ENCODE assay signal across 24 cellular contexts in genomic region chr6:94127716-94128115, GRCh38.
A peak's percentile ranks its signal among the peaks of the same experiment; 100 is the strongest.
DNase-seq lines count a peak whose midpoint lies in the region; ATAC-seq and TF ChIP-seq lines count a peak whose summit lies in the region.
"Had no signal": no experiment of that assay in that cellular context is flagged by ENCODE, and none has a peak within 500 bp of the region (broad histone marks: within the 10 kb centered on the region; RNA-seq: fewer than 3 reads in every experiment).

No MANE protein-coding gene starts in this region.

- H3K9me3 ChIP-seq in neural progenitor cell (ENCODE audit: low read depth) = no peaks in the 10 kb centered on the region

- peak overlapping the region; percentile 73 for H2AFZ ChIP-seq in neural progenitor cell (replicated peaks)

- no peaks in the 10 kb centered on the region for H3K79me2 ChIP-seq in neural progenitor cell (ENCODE audit: low read depth)

- DNase-seq in OCI-M1 (lab: John Stamatoyannopoulos, UW) (peak; percentile 53), neural progenitor cell (ENCODE audit: low spot score) (no peak), globus pallidus (ENCODE audit: low spot score) (no peak), germinal center (ENCODE audit: low spot score) (no peak)
- DNase-seq: C1 segment of cervical spinal cord; CD4-positive, alpha-beta memory T cell; COR-L47; GDM1; Karpas-422; NCI-H1105 treated with DMSO at 0.1 percent for 48 hours; NCI-H146; NCI-H1930; NCI-H2107; NCI-H446; NCI-H524 treated with DMSO at 0.1 percent for 48 hours; SHP77; T-helper 1 cell had no signal

- H3K36me3 ChIP-seq in neural progenitor cell = no peaks in the 10 kb centered on the region

- H3K4me2 ChIP-seq in neural progenitor cell = no peak overlapping the region

- H3K27me3 Mint-ChIP-seq in neural progenitor cell (ENCODE audit: insufficient read depth, low read depth) = peaks cover 2% of the 10 kb centered on the region
- H3K27me3 Mint-ChIP-seq: CD4-positive, alpha-beta memory T cell had no signal

- ATAC-seq in GM18502 (IDR thresholded peaks at IDR 0.05; ENCODE audit: poor library complexity, unreplicated experiment) (peak; percentile 55), HG02610 (IDR thresholded peaks at IDR 0.05; ENCODE audit: unreplicated experiment) (peak; percentile 88), GM21619 (IDR thresholded peaks at IDR 0.05; ENCODE audit: unreplicated experiment) (no peak)
- ATAC-seq: HCT116, HepG2, Panc1 had no signal

- TF ChIP-seq CTCF in neural progenitor cell (IDR thresholded peaks at IDR 0.05) = no peak

- peaks cover 13% of the 10 kb centered on the region for H3F3A ChIP-seq in neural progenitor cell (ENCODE audit: low read depth)

- H3K9ac ChIP-seq in neural progenitor cell = no peak overlapping the region

- peaks cover 36% of the 10 kb centered on the region for H3K4me1 ChIP-seq in neural progenitor cell

- no peaks in the 10 kb centered on the region for H3K27me3 ChIP-seq in neural progenitor cell

- no peaks in the 10 kb centered on the region for H3K36me3 Mint-ChIP-seq in neural progenitor cell
- H3K36me3 Mint-ChIP-seq: CD4-positive, alpha-beta memory T cell had no signal

- no peak overlapping the region for H3K4me3 Mint-ChIP-seq in neural progenitor cell
- H3K4me3 Mint-ChIP-seq: CD4-positive, alpha-beta memory T cell had no signal

- no peaks in the 10 kb centered on the region for H4K20me1 ChIP-seq in neural progenitor cell (ENCODE audit: low read depth)

- H3K4me3 ChIP-seq in neural progenitor cell = no peak overlapping the region

- H3K9me3 Mint-ChIP-seq in neural progenitor cell = no peaks in the 10 kb centered on the region

- H3K27ac Mint-ChIP-seq in neural progenitor cell = no peak overlapping the region
- H3K27ac Mint-ChIP-seq: CD4-positive, alpha-beta memory T cell had no signal

- peak overlapping the region; percentile 42 for H3K27ac ChIP-seq in neural progenitor cell
- H3K27ac ChIP-seq: RWPE1 had no signal

- peaks cover 43% of the 10 kb centered on the region for H3K4me1 Mint-ChIP-seq in neural progenitor cell
- H3K4me1 Mint-ChIP-seq: CD4-positive, alpha-beta memory T cell had no signal
